ENCODE assay signal across 19 cellular contexts in the genomic region with DNA sequence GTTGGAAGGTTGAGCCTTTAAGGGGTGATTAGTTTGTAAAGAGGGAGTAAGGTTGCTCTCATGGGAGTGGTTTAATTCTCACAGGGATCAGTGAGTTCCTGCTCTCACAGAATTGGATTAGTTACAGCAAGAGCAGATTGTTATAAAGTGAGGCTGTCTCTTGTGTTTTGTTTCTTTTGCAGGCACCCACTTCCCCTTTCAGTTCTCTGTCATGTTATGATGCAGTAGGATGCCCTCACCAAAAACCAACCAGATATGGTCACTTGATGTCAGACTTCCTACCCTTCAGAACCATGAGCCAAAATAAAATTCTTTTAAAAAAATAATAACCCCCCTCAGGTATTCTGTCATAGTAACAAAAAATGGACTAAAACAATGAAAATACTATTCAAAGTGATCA. TPM values are rescaled to one million over a fixed set of nuclear protein-coding genes. Genes with fewer than 3 reads are reported as not detected.
"Had no signal": no experiment of that assay in that cellular context is flagged by ENCODE, and none has a peak within 500 bp of the region (broad histone marks: within the 10 kb centered on the region; RNA-seq: fewer than 3 reads in every experiment).

No MANE protein-coding gene starts in this region.

- H3K27ac Mint-ChIP-seq: activated CD4-positive, alpha-beta T cell treated with anti-CD3 and anti-CD28 coated beads, Interleukin-2, amount 10 ng/mL, durations not matched to agents 24 days and 14 days; activated naive CD8-positive, alpha-beta T cell treated with anti-CD3 and anti-CD28 coated beads for 36 hours; naive B cell; stimulated activated naive CD8-positive, alpha-beta T cell treated with anti-CD3 and anti-CD28 coated beads, Interleukin-15, amount 100 ng/mL, for 72 hours; type B pancreatic cell had no signal

- DNase-seq: activated CD4-positive, alpha-beta T cell treated with anti-CD3 and anti-CD28 coated beads, Interleukin-2, amount 10 ng/mL, durations not matched to agents 24 days and 14 days; activated CD4-positive, CD25-positive, alpha-beta regulatory T cell; activated CD8-positive, alpha-beta memory T cell treated with anti-CD3 and anti-CD28 coated beads, Interleukin-2, amount 50 U/mL, for 48 hours; activated gamma-delta T cell treated with Interleukin-2 at 50 U/mL for 16 hours; activated naive CD8-positive, alpha-beta T cell treated with anti-CD3 and anti-CD28 coated beads for 36 hours; amygdala; body of pancreas; caudate nucleus; colonic mucosa; hippocampal formation; left lung; mammary epithelial cell; naive B cell; ovary; stimulated activated naive CD8-positive, alpha-beta T cell treated with anti-CD3 and anti-CD28 coated beads, Interleukin-15, amount 100 ng/mL, for 72 hours had no signal

- H3K27me3 Mint-ChIP-seq: activated CD4-positive, alpha-beta T cell treated with anti-CD3 and anti-CD28 coated beads, Interleukin-2, amount 10 ng/mL, durations not matched to agents 24 days and 14 days; activated naive CD8-positive, alpha-beta T cell treated with anti-CD3 and anti-CD28 coated beads for 36 hours; naive B cell; stimulated activated naive CD8-positive, alpha-beta T cell treated with anti-CD3 and anti-CD28 coated beads, Interleukin-15, amount 100 ng/mL, for 72 hours; type B pancreatic cell had no signal

- H3K4me3 ChIP-seq: body of pancreas, colonic mucosa, left lung, ovary had no signal

- ATAC-seq: body of pancreas; esophagus mucosa; left lung; sciatic nerve; stimulated activated naive CD8-positive, alpha-beta T cell treated with anti-CD3 and anti-CD28 coated beads, Interleukin-15, amount 100 ng/mL, for 72 hours had no signal

- H3K36me3 Mint-ChIP-seq: activated naive CD8-positive, alpha-beta T cell treated with anti-CD3 and anti-CD28 coated beads for 36 hours; naive B cell; type B pancreatic cell had no signal

- H3K9me3 ChIP-seq: body of pancreas, colonic mucosa, left lung, ovary had no signal

- H3K4me1 ChIP-seq: body of pancreas, colonic mucosa, left lung had no signal

- H3K27me3 ChIP-seq: body of pancreas, colonic mucosa, left lung had no signal

- H3K27ac ChIP-seq: body of pancreas, colonic mucosa, left lung, ovary had no signal

- H3K9me3 Mint-ChIP-seq: activated CD4-positive, alpha-beta T cell treated with anti-CD3 and anti-CD28 coated beads, Interleukin-2, amount 10 ng/mL, durations not matched to agents 24 days and 14 days; activated naive CD8-positive, alpha-beta T cell treated with anti-CD3 and anti-CD28 coated beads for 36 hours; naive B cell; stimulated activated naive CD8-positive, alpha-beta T cell treated with anti-CD3 and anti-CD28 coated beads, Interleukin-15, amount 100 ng/mL, for 72 hours; type B pancreatic cell had no signal

- H3K4me3 Mint-ChIP-seq: activated CD4-positive, alpha-beta T cell treated with anti-CD3 and anti-CD28 coated beads, Interleukin-2, amount 10 ng/mL, durations not matched to agents 24 days and 14 days; activated naive CD8-positive, alpha-beta T cell treated with anti-CD3 and anti-CD28 coated beads for 36 hours; naive B cell; stimulated activated naive CD8-positive, alpha-beta T cell treated with anti-CD3 and anti-CD28 coated beads, Interleukin-15, amount 100 ng/mL, for 72 hours; type B pancreatic cell had no signal

- H3K4me1 Mint-ChIP-seq: activated CD4-positive, alpha-beta T cell treated with anti-CD3 and anti-CD28 coated beads, Interleukin-2, amount 10 ng/mL, durations not matched to agents 24 days and 14 days; activated naive CD8-positive, alpha-beta T cell treated with anti-CD3 and anti-CD28 coated beads for 36 hours; naive B cell; stimulated activated naive CD8-positive, alpha-beta T cell treated with anti-CD3 and anti-CD28 coated beads, Interleukin-15, amount 100 ng/mL, for 72 hours had no signal

- H3K36me3 ChIP-seq: colonic mucosa, left lung, ovary had no signal

RNA-seq across cellular contexts. Expression of gene IGSF1, which starts 19.9 kb away (rescaled TPM):
- total RNA-seq: activated CD4-positive, alpha-beta T cell treated with anti-CD3 and anti-CD28 coated beads, Interleukin-2, amount 10 ng/mL, durations not matched to agents 24 days and 14 days; activated naive CD8-positive, alpha-beta T cell treated with anti-CD3 and anti-CD28 coated beads for 36 hours; left lung; mammary epithelial cell; mononuclear cell had no signal
